In genomic region chrX:48631376-48632090, GRCh38 we compare ENCODE assay signal across 1 cellular context.
TF ChIP-seq lines count a peak whose summit lies in the region.

No MANE protein-coding gene starts in this region.

TF ChIP-seq in HEK293, 187 proteins besides CTCF, POLR2A, EP300 and RAD21 (continued from another document):
- TF ChIP-seq ZNF513 (tag by site-specific recombination; IDR thresholded peaks at IDR 0.05) (no peak), KLF8 (tag by site-specific recombination; IDR thresholded peaks at IDR 0.05) (0 out of 2 replicates have a peak, but pooled peaks have one; percentile 50), IKZF3 (tag by site-specific recombination; IDR thresholded peaks at IDR 0.05) (no peak), ZNF555 (tag by site-specific recombination; conservative IDR thresholded peaks at IDR 0.05) (no peak), ZNF426 (tag by site-specific recombination; IDR thresholded peaks at IDR 0.05) (no peak), ZFP3 (tag by site-specific recombination; IDR thresholded peaks at IDR 0.05; ENCODE audit: low read depth) (no peak), ZNF354C (tag by site-specific recombination; IDR thresholded peaks at IDR 0.05; ENCODE audit: borderline replicate concordance, low read depth) (no peak), ZNF660 (tag by site-specific recombination; IDR thresholded peaks at IDR 0.05) (peak; percentile 82), GLI4 (tag by site-specific recombination; IDR thresholded peaks at IDR 0.05) (no peak), ZNF558 (tag by site-specific recombination; IDR thresholded peaks at IDR 0.05) (no peak), BCL11B (tag by site-specific recombination; IDR thresholded peaks at IDR 0.05; ENCODE audit: low read depth) (no peak), ZNF394 (tag by site-specific recombination; IDR thresholded peaks at IDR 0.05; ENCODE audit: borderline replicate concordance) (no peak), ZNF510 (tag by site-specific recombination; IDR thresholded peaks at IDR 0.05; ENCODE audit: insufficient replicate concordance) (no peak), ZNF19 (tag by site-specific recombination; IDR thresholded peaks at IDR 0.05; ENCODE audit: low read depth) (no peak), PRDM10 (tag by site-specific recombination; IDR thresholded peaks at IDR 0.05) (peak; percentile 29; the same call in 1 of the 2 replicates), ZNF121 (tag by site-specific recombination; IDR thresholded peaks at IDR 0.05) (no peak), ZNF521 (tag by site-specific recombination; IDR thresholded peaks at IDR 0.05) (no peak), ZNF280D (tag by site-specific recombination; IDR thresholded peaks at IDR 0.05) (no peak), ZNF664 (tag by site-specific recombination; IDR thresholded peaks at IDR 0.05) (no peak), ZNF350 (tag by site-specific recombination; IDR thresholded peaks at IDR 0.05) (no peak), ZNF561 (tag by site-specific recombination; IDR thresholded peaks at IDR 0.05; ENCODE audit: borderline replicate concordance) (no peak), ZNF626 (tag by site-specific recombination; IDR thresholded peaks at IDR 0.05) (no peak), ZNF747 (tag by site-specific recombination; IDR thresholded peaks at IDR 0.05) (no peak), PBX3 (CRISPR knock-in tag; IDR thresholded peaks at IDR 0.05) (no peak), ZBTB6 (tag by site-specific recombination; IDR thresholded peaks at IDR 0.05) (no peak; the same call in 1 of the 2 replicates)
